In the genomic region with DNA sequence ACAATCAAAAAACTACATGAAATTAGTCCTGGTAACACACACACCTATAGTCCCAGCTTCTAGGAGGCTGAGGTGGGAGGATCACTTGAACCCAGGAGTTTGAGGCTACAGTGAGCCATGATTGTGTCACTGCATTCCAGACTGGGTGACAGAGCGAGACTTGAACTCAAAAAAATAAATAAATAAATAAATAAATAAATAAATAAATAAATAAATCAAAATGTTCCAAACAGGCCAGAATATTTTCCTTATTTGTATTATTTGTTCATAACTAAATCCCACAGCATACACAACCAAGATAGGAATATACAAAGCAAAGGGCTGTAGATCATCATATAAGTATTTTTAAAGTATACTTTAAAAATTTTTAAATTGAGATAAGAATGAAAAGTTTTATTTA, we compare ENCODE assay signal across 8 cellular contexts.
"Had no signal": no experiment of that assay in that cellular context is flagged by ENCODE, and none has a peak within 500 bp of the region (broad histone marks: within the 10 kb centered on the region; RNA-seq: fewer than 3 reads in every experiment).

No MANE protein-coding gene starts in this region.

- H3K4me3 ChIP-seq: GM12878 had no signal

- FAIRE-seq: G401.6, GM12878, GM12891, GM12892, GM18507, GM19239 had no signal

- DNase-seq: GDM1, GF-D8 had no signal

- ATAC-seq: GM12878 had no signal
